In genomic region chr1:211285196-211285595, GRCh38 we compare ENCODE assay signal across 21 cellular contexts.
"Had no signal": no experiment of that assay in that cellular context is flagged by ENCODE, and none has a peak within 500 bp of the region (broad histone marks: within the 10 kb centered on the region; RNA-seq: fewer than 3 reads in every experiment).

No MANE protein-coding gene starts in this region.

- H3K4me1 ChIP-seq: prostate gland, right lobe of liver had no signal

- H3K27ac Mint-ChIP-seq: activated naive CD8-positive, alpha-beta T cell treated with anti-CD3 and anti-CD28 coated beads, Interleukin-2, amount 10 ng/mL, durations not matched to agents 7 days and 5 days; stimulated activated memory B cell treated with anti-CD40 and anti-IgM and Interleukin-4, amounts not matched to agents 10 μg/mL and 1 μg/mL and 100 μg/mL, for 72 hours had no signal

- H3K27me3 Mint-ChIP-seq: activated naive CD8-positive, alpha-beta T cell treated with anti-CD3 and anti-CD28 coated beads, Interleukin-2, amount 10 ng/mL, durations not matched to agents 7 days and 5 days; stimulated activated memory B cell treated with anti-CD40 and anti-IgM and Interleukin-4, amounts not matched to agents 10 μg/mL and 1 μg/mL and 100 μg/mL, for 72 hours had no signal

- H3K9me3 Mint-ChIP-seq: activated naive CD8-positive, alpha-beta T cell treated with anti-CD3 and anti-CD28 coated beads, Interleukin-2, amount 10 ng/mL, durations not matched to agents 7 days and 5 days; natural killer cell; stimulated activated memory B cell treated with anti-CD40 and anti-IgM and Interleukin-4, amounts not matched to agents 10 μg/mL and 1 μg/mL and 100 μg/mL, for 72 hours had no signal

- H3K9me3 ChIP-seq: heart left ventricle, mucosa of descending colon, prostate gland, right lobe of liver, spleen had no signal

- DNase-seq: activated CD4-positive, alpha-beta T cell treated with anti-CD3 and anti-CD28 coated beads, Interleukin-2, amount 50 U/mL, for 4 hours; activated gamma-delta T cell; activated naive CD8-positive, alpha-beta T cell treated with anti-CD3 and anti-CD28 coated beads, Interleukin-2, amount 10 ng/mL, durations not matched to agents 7 days and 5 days; activated T-cell treated with anti-CD3 and anti-CD28 coated beads, Interleukin-2, amount 50 U/mL, for 1 hour; anterior cingulate cortex; erythroblast; foreskin melanocyte; heart left ventricle; left colon; mucosa of descending colon; natural killer cell; right lobe of liver; spleen; stimulated activated CD4-positive, alpha-beta T cell treated with anti-CD3 and anti-CD28 coated beads, Interleukin-1b, Interleukin-23, amount 100 ng/mL, for 48 hours; T-helper 2 cell; trophoblast cell had no signal

- H3K4me3 Mint-ChIP-seq: activated naive CD8-positive, alpha-beta T cell treated with anti-CD3 and anti-CD28 coated beads, Interleukin-2, amount 10 ng/mL, durations not matched to agents 7 days and 5 days; natural killer cell; stimulated activated memory B cell treated with anti-CD40 and anti-IgM and Interleukin-4, amounts not matched to agents 10 μg/mL and 1 μg/mL and 100 μg/mL, for 72 hours had no signal

- H3K27ac ChIP-seq: heart left ventricle, prostate gland, right lobe of liver had no signal

- H3K4me1 Mint-ChIP-seq: activated naive CD8-positive, alpha-beta T cell treated with anti-CD3 and anti-CD28 coated beads, Interleukin-2, amount 10 ng/mL, durations not matched to agents 7 days and 5 days had no signal

- ATAC-seq: activated CD4-positive, CD25-positive, alpha-beta regulatory T cell treated with anti-CD3 and anti-CD28 coated beads, Interleukin-2, amount 50 U/mL, for 24 hours; heart left ventricle; left colon; mucosa of descending colon; natural killer cell; right lobe of liver; SK-N-SH treated with all-trans-retinoic acid at 6 μM for 48 hours; stimulated activated memory B cell treated with anti-CD40 and anti-IgM and Interleukin-4, amounts not matched to agents 10 μg/mL and 1 μg/mL and 100 μg/mL, for 72 hours had no signal

- H3K27me3 ChIP-seq: heart left ventricle, right lobe of liver, spleen had no signal

- H3K4me3 ChIP-seq: heart left ventricle, lung, mucosa of descending colon, prostate gland, right lobe of liver, spleen had no signal
